9 cellular contexts compared by ENCODE assay signal in the genomic region with DNA sequence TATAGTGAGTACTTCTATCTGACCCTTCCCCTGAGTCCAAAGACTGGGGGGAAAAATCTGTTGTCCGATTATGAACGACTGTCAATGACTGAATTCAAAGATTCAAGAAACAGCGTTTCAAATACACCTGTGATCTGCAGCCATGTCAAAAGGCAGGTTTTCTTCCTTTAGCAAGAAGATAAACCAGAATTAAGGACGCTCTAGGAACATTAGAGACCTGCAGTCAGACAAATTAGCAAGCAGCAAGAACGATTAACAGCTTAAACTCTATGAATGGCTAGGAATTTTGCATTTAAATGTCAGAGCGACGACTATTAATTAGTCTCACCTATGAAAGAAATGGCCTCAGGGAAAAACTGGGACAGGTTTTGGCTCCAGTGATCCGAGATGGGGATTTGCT. TPM values are rescaled to one million over a fixed set of nuclear protein-coding genes. Genes with fewer than 3 reads are reported as not detected.
DNase-seq lines count a peak whose midpoint lies in the region; ATAC-seq and TF ChIP-seq lines count a peak whose summit lies in the region.
"Had no signal": no experiment of that assay in that cellular context is flagged by ENCODE, and none has a peak within 500 bp of the region (broad histone marks: within the 10 kb centered on the region; RNA-seq: fewer than 3 reads in every experiment).

No MANE protein-coding gene starts in this region.

- no peaks in the 10 kb centered on the region for H3K9me3 ChIP-seq in MG63
- H3K9me3 ChIP-seq in effector memory CD4-positive, alpha-beta T cell (ENCODE audit: control insufficient read depth, low read length): no peaks in the 10 kb centered on the region

- H3K4me3 ChIP-seq in BJ (ENCODE audit: low read depth, low read length) (peak overlapping the region; percentile 89), MG63 (peak overlapping the region; percentile 78)
- peak overlapping the region; percentile 75 for H3K4me3 ChIP-seq in effector memory CD4-positive, alpha-beta T cell (ENCODE audit: insufficient read depth, low read depth, low read length, poor library complexity, severe bottlenecking)

- DNase-seq in BJ (ENCODE audit: low read depth) (no peak), MG63 (no peak), activated gamma-delta T cell treated with Interleukin-2 at 50 U/mL for 16 hours (no peak)
- DNase-seq in effector memory CD4-positive, alpha-beta T cell: no peak
- no peak for DNase-seq in NK-92 treated with Interleukin-12 subunit alpha and Interleukin-12 subunit beta, amount 100 ng/mL, for 24 hours (lab: John Stamatoyannopoulos, UW)
- DNase-seq: NCI-H226 had no signal

- ATAC-seq in GM19023 (IDR thresholded peaks at IDR 0.05; ENCODE audit: unreplicated experiment) (no peak), HG03095 (IDR thresholded peaks at IDR 0.05; ENCODE audit: unreplicated experiment) (no peak)

- no peak overlapping the region for H3K27ac ChIP-seq in effector memory CD4-positive, alpha-beta T cell (ENCODE audit: insufficient read depth, low read length, poor library complexity, severe bottlenecking)

- H3K36me3 ChIP-seq in BJ (ENCODE audit: control insufficient read depth, insufficient read depth, low read length): peaks cover 4% of the 10 kb centered on the region
- peaks cover 33% of the 10 kb centered on the region for H3K36me3 ChIP-seq in MG63
- no peaks in the 10 kb centered on the region for H3K36me3 ChIP-seq in effector memory CD4-positive, alpha-beta T cell (ENCODE audit: control insufficient read depth, insufficient read depth, low read length)

- no peaks in the 10 kb centered on the region for H3K9me3 Mint-ChIP-seq in nephron

- peak overlapping the region; percentile 90 to 97 (median 91) for H3K4me3 Mint-ChIP-seq in nephron

- peak overlapping the region; percentile 59 to 97 (median 88) for H3K27ac Mint-ChIP-seq in nephron

- CTCF ChIA-PET in BJ (lab: Yijun Ruan, JAX): interaction anchor here (1.1 to 1.4 kb wide), 2 partner anchors 34 to 111 kb away, joined by 4 to 8 read pairs; no protein-coding TSS in a partner anchor

- POLR2A ChIA-PET in BJ (lab: Charles Lee): no interaction called here

- H3K36me3 Mint-ChIP-seq in nephron (ENCODE audit: low read depth): peaks cover 6% of the 10 kb centered on the region

- peaks cover 71% of the 10 kb centered on the region for H3K27me3 Mint-ChIP-seq in nephron (ENCODE audit: low read depth)

- peaks cover 64% of the 10 kb centered on the region for H3K4me1 Mint-ChIP-seq in nephron

- H3K27me3 ChIP-seq in BJ (ENCODE audit: control insufficient read depth, insufficient read depth, low read length) (no peaks in the 10 kb centered on the region), MG63 (no peaks in the 10 kb centered on the region)
- no peaks in the 10 kb centered on the region for H3K27me3 ChIP-seq in effector memory CD4-positive, alpha-beta T cell (replicated peaks; ENCODE audit: control insufficient read depth, insufficient read depth, low read length, poor library complexity, severe bottlenecking)

- H3K4me1 ChIP-seq in effector memory CD4-positive, alpha-beta T cell (ENCODE audit: control insufficient read depth, insufficient read depth, low read length, poor library complexity, severe bottlenecking): peaks cover 34% of the 10 kb centered on the region

- TF ChIP-seq CTCF in BJ (IDR thresholded peaks at IDR 0.05; ENCODE audit: insufficient read depth, low read depth, low read length) (no peak), nephron (IDR thresholded peaks at IDR 0.05; ENCODE audit: unreplicated experiment in 3 of 3) (no peak)

RNA-seq across cellular contexts. Expression of a gene that starts 2.0 kb away (rescaled TPM):
- 26.6 and 30.8 TPM in 2 replicates for polyA plus RNA-seq in BJ (2011; rRNA removed)
- 55.8 and 79.1 TPM in 2 replicates for polyA minus RNA-seq in BJ (2011; rRNA and poly(A)+ RNA removed)
- 19.5 and 43.9 TPM in 2 replicates for total RNA-seq in MG63 (2014; rRNA removed; shearing (Covaris generic); ENCODE audit: low replicate concordance)
